24 cellular contexts compared by ENCODE assay signal in genomic region chr21:46663754-46664153, GRCh38. TPM values are rescaled to one million over a fixed set of nuclear protein-coding genes. Genes with fewer than 3 reads are reported as not detected.
"Had no signal": no experiment of that assay in that cellular context is flagged by ENCODE, and none has a peak within 500 bp of the region (broad histone marks: within the 10 kb centered on the region; RNA-seq: fewer than 3 reads in every experiment).

No MANE protein-coding gene starts in this region.

- H3K27ac Mint-ChIP-seq: endodermal cell; stimulated activated naive B cell treated with anti-CD40 and anti-IgM and Interleukin-4, amounts not matched to agents 10 μg/mL and 1 μg/mL and 100 μg/mL, for 72 hours had no signal

- H3K27me3 Mint-ChIP-seq: stimulated activated naive CD8-positive, alpha-beta T cell treated with anti-CD3 and anti-CD28 coated beads, Interleukin-15, amount 100 ng/mL, for 72 hours had no signal

- H3K27me3 ChIP-seq: ovary, right atrium auricular region had no signal

- H3K27ac ChIP-seq: esophagus muscularis mucosa, gastroesophageal sphincter, ovary, right atrium auricular region, sigmoid colon, thoracic aorta, transverse colon had no signal

- H3K4me3 Mint-ChIP-seq: endodermal cell; naive thymus-derived CD4-positive, alpha-beta T cell; stimulated activated naive B cell treated with anti-CD40 and anti-IgM and Interleukin-4, amounts not matched to agents 10 μg/mL and 1 μg/mL and 100 μg/mL, for 72 hours; stimulated activated naive CD8-positive, alpha-beta T cell treated with anti-CD3 and anti-CD28 coated beads, Interleukin-15, amount 100 ng/mL, for 72 hours had no signal

- DNase-seq: effector CD4-positive, alpha-beta T cell; endodermal cell; glutamatergic neuron; kidney; left colon; left ventricle myocardium superior; naive thymus-derived CD4-positive, alpha-beta T cell; ovary; sigmoid colon; stimulated activated CD4-positive, alpha-beta T cell treated with anti-CD3 and anti-CD28 coated beads, Interleukin-2, amount 100 ng/mL, for 24 hours; stimulated activated CD4-positive, alpha-beta T cell treated with anti-CD3 and anti-CD28 coated beads, Interleukin-4, amount 100 ng/mL, for 4 hours; stimulated activated naive B cell treated with anti-CD40 and anti-IgM and Interleukin-4, amounts not matched to agents 10 μg/mL and 1 μg/mL and 100 μg/mL, for 72 hours; stimulated activated naive CD8-positive, alpha-beta T cell treated with anti-CD3 and anti-CD28 coated beads, Interleukin-15, amount 100 ng/mL, for 72 hours; transverse colon had no signal

- H3K9me3 Mint-ChIP-seq: naive thymus-derived CD4-positive, alpha-beta T cell; stimulated activated naive B cell treated with anti-CD40 and anti-IgM and Interleukin-4, amounts not matched to agents 10 μg/mL and 1 μg/mL and 100 μg/mL, for 72 hours; stimulated activated naive CD8-positive, alpha-beta T cell treated with anti-CD3 and anti-CD28 coated beads, Interleukin-15, amount 100 ng/mL, for 72 hours had no signal

- H3K9me3 ChIP-seq: esophagus muscularis mucosa, gastroesophageal sphincter, ovary, right atrium auricular region, sigmoid colon, thoracic aorta, transverse colon had no signal

- ATAC-seq: gastroesophageal sphincter; left colon; left ventricle myocardium superior; naive thymus-derived CD4-positive, alpha-beta T cell; stimulated activated naive B cell treated with anti-CD40 and anti-IgM and Interleukin-4, amounts not matched to agents 10 μg/mL and 1 μg/mL and 100 μg/mL, for 72 hours; stimulated activated naive CD8-positive, alpha-beta T cell treated with anti-CD3 and anti-CD28 coated beads, Interleukin-15, amount 100 ng/mL, for 72 hours had no signal

- H3K4me3 ChIP-seq: coronary artery, esophagus muscularis mucosa, gastroesophageal sphincter, ovary, right atrium auricular region, sigmoid colon, skin epidermis, thoracic aorta, transverse colon had no signal

- H3K36me3 ChIP-seq: ovary, transverse colon had no signal

RNA-seq across cellular contexts. Expression of gene S100B, which starts 58.9 kb away (rescaled TPM):
- total RNA-seq: chondrocyte, dermis microvascular lymphatic vessel endothelial cell, endodermal cell, endothelial cell of umbilical vein, fibroblast of villous mesenchyme had no signal
- polyA plus RNA-seq: endothelial cell of umbilical vein had no signal
